In the genomic region with DNA sequence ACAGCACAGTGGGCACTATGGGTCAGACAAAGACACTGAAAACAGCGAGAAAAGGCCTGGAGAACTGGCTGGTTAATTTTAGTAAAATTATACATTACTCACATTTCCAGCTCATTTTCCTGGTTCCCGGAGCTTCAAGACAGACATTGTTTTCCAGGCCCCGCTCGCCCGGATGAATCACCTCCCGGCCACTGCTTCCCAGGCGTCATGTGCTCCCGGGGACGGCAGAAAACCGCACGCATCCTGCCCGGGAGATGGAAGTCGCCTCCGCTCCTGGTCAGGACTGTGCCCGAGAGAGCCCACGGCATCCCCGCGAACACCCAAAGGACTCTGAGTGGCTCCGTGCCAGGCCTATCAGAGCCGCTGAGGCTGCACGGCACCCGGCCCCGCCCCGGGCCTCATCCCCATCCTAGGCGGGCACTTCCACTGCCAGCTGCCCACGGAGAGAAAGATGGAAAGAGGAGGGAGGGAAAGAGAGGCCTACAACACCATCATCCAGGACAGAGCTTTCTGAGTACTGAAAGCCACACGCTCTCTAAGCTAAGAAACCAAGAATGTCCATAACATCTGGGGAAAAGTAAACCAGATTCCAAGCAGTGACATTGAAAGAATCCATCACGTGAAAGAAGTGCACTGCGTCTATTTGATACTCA, we compare ENCODE assay signal across 9 cellular contexts.
DNase-seq lines count a peak whose midpoint lies in the region; ATAC-seq, FAIRE-seq and TF ChIP-seq lines count a peak whose summit lies in the region.
"Had no signal": no experiment of that assay in that cellular context is flagged by ENCODE, and none has a peak within 500 bp of the region (broad histone marks: within the 10 kb centered on the region; RNA-seq: fewer than 3 reads in every experiment).

No MANE protein-coding gene starts in this region.

- H3K4me1 ChIP-seq in suprapubic skin = peaks cover 60% of the 10 kb centered on the region

- peak overlapping the region; percentile 17 for H3K4me3 ChIP-seq in suprapubic skin

- no peak for FAIRE-seq in GM12891 (lab: Jason Lieb, UNC)

- H3K36me3 Mint-ChIP-seq in activated CD4-positive, alpha-beta T cell treated with anti-CD3 and anti-CD28 coated beads for 36 hours (ENCODE audit: low read depth) = no peaks in the 10 kb centered on the region

- POLR2A ChIA-PET in activated CD4-positive, alpha-beta T cell treated with anti-CD3 and anti-CD28 coated beads for 36 hours (lab: Charles Lee) = no interaction called here

- H3K4me1 Mint-ChIP-seq in activated CD4-positive, alpha-beta T cell treated with anti-CD3 and anti-CD28 coated beads for 36 hours = peaks cover 6% of the 10 kb centered on the region

- no peaks in the 10 kb centered on the region for H3K27me3 ChIP-seq in suprapubic skin

- peak; percentile 44 for ATAC-seq in left lobe of liver
- ATAC-seq in activated CD4-positive, alpha-beta T cell treated with anti-CD3 and anti-CD28 coated beads for 36 hours = no peak

- H3K9me3 ChIP-seq in suprapubic skin = no peaks in the 10 kb centered on the region

- peak overlapping the region; percentile 93 for H3K27ac ChIP-seq in suprapubic skin

- H3K27me3 Mint-ChIP-seq in activated CD4-positive, alpha-beta T cell treated with anti-CD3 and anti-CD28 coated beads for 36 hours = no peaks in the 10 kb centered on the region

- no peaks in the 10 kb centered on the region for H3K9me3 Mint-ChIP-seq in activated CD4-positive, alpha-beta T cell treated with anti-CD3 and anti-CD28 coated beads for 36 hours (ENCODE audit: low read depth)

- 48% methylated on average over 29 of the region's 29 CpGs for WGBS in suprapubic skin

- intact Hi-C loops in activated CD4-positive, alpha-beta T cell treated with anti-CD3 and anti-CD28 coated beads for 36 hours (cut with DNase I, micrococcal nuclease) = loop anchor here in 1 of 2 experiments (10.0 kb wide), 1 partner anchor 76 kb away; the partner anchor contains the start of gene VGLL4

- peak; percentile 71 for DNase-seq in HS-5 (ENCODE audit: low read depth)
- DNase-seq in cerebellar cortex (ENCODE audit: low spot score) = peak; percentile 44
- DNase-seq in left lobe of liver (ENCODE audit: low spot score) = no peak
- peak; percentile 90 for DNase-seq in suprapubic skin (ENCODE audit: low spot score in 2 of 2)
- no peak for DNase-seq in activated CD4-positive, alpha-beta T cell treated with anti-CD3 and anti-CD28 coated beads for 36 hours
- no peak for DNase-seq in NCI-H2171 (lab: John Stamatoyannopoulos, UW)
- DNase-seq in GM12891 (ENCODE audit: insufficient read length, low spot score) = no peak
- DNase-seq in DMS53 treated with DMSO at 0.1 percent for 48 hours (lab: John Stamatoyannopoulos, UW; ENCODE audit: unreplicated experiment) = no peak
- DNase-seq: activated CD4-positive, alpha-beta T cell treated with anti-CD3 and anti-CD28 coated beads for 1 hour had no signal

- no peak overlapping the region for H3K27ac Mint-ChIP-seq in activated CD4-positive, alpha-beta T cell treated with anti-CD3 and anti-CD28 coated beads for 36 hours

- no peak for TF ChIP-seq CTCF in suprapubic skin (IDR thresholded peaks at IDR 0.05)

- TF ChIP-seq EP300 in suprapubic skin (IDR thresholded peaks at IDR 0.05) = no peak

- H3K36me3 ChIP-seq in suprapubic skin = peaks cover 28% of the 10 kb centered on the region

- peak in 1 of 2 donors; percentile 38 for TF ChIP-seq POLR2A in suprapubic skin (IDR thresholded peaks at IDR 0.05)
- TF ChIP-seq POLR2A in GM12891 (IDR thresholded peaks at IDR 0.05; ENCODE audit: low read depth, low read length) = no peak

- H3K4me3 Mint-ChIP-seq in activated CD4-positive, alpha-beta T cell treated with anti-CD3 and anti-CD28 coated beads for 36 hours = no peak overlapping the region

- CTCF ChIA-PET in activated CD4-positive, alpha-beta T cell treated with anti-CD3 and anti-CD28 coated beads for 36 hours (lab: Charles Lee) = no interaction called here

TF ChIP-seq in GM12891, 5 proteins besides CTCF, POLR2A, EP300 and RAD21:
- TF ChIP-seq POLR2AphosphoS5 (IDR thresholded peaks at IDR 0.05; ENCODE audit: low read depth, low read length) (no peak), PAX5 (IDR thresholded peaks at IDR 0.05; ENCODE audit: insufficient read depth, low read length, severe bottlenecking) (no peak), SPI1 (IDR thresholded peaks at IDR 0.05; ENCODE audit: low read depth, low read length) (no peak), TAF1 (IDR thresholded peaks at IDR 0.05; ENCODE audit: low read depth, low read length) (no peak), POU2F2 (IDR thresholded peaks at IDR 0.05; ENCODE audit: low read depth, low read length) (no peak)
TF ChIP-seq in GM12891: peak in this region for 0.

Comparison
In these comparisons a context has a peak if more than half of its experiments do, and no peak if none do; other contexts are left out.
1. DNase-seq: peak in HS-5 (single experiment), cerebellar cortex (single experiment) and suprapubic skin (2 of 2); none in left lobe of liver (single experiment), activated CD4-positive, alpha-beta T cell treated with anti-CD3 and anti-CD28 coated beads for 36 hours (single experiment), NCI-H2171 (single experiment), GM12891 (single experiment) and DMS53 treated with DMSO at 0.1 percent for 48 hours (single experiment).